Comparison of ENCODE assay signal across 19 cellular contexts in genomic region chr6:30272032-30272431, GRCh38. TPM values are rescaled to one million over a fixed set of nuclear protein-coding genes. Genes with fewer than 3 reads are reported as not detected.
DNase-seq lines count a peak whose midpoint lies in the region; ATAC-seq and TF ChIP-seq lines count a peak whose summit lies in the region.
"Had no signal": no experiment of that assay in that cellular context is flagged by ENCODE, and none has a peak within 500 bp of the region (broad histone marks: within the 10 kb centered on the region; RNA-seq: fewer than 3 reads in every experiment).

No MANE protein-coding gene starts in this region.

- no peak overlapping the region for H3K4me3 Mint-ChIP-seq in immature natural killer cell
- H3K4me3 Mint-ChIP-seq: GM23338 had no signal

- no peak overlapping the region for H3K4me3 ChIP-seq in HCT116 (replicated peaks in 1 of 2; ENCODE audit: low read depth in 1 of 2, low read length in 2 of 2)
- H3K4me3 ChIP-seq in gastroesophageal sphincter = no peak overlapping the region
- H3K4me3 ChIP-seq: GM23338, PC-9 had no signal

- TF ChIP-seq EP300 in gastroesophageal sphincter (IDR thresholded peaks at IDR 0.05) = no peak

- peaks cover 10 to 30% (median 15%) of the 10 kb centered on the region in 6 donors for H3K9me3 Mint-ChIP-seq in immature natural killer cell

- H3K27me3 ChIP-seq in HCT116 (ENCODE audit: insufficient read depth, low read length) (no peaks in the 10 kb centered on the region), gastroesophageal sphincter (no peaks in the 10 kb centered on the region)
- H3K27me3 ChIP-seq: BE2C had no signal

- POLR2A ChIA-PET in HCT116 (lab: Charles Lee) = no interaction called here

- intact Hi-C loops in HCT116 (cut with micrococcal nuclease) (no loop called here), Right ventricle myocardium superior (cut with DNase I) (no loop called here)

- H2AFZ ChIP-seq in HCT116 (ENCODE audit: low read depth, low read length, poor library complexity, severe bottlenecking) = no peak overlapping the region
- H2AFZ ChIP-seq: GM23338, PC-9 had no signal

- DNase-seq in NCI-H82 (lab: John Stamatoyannopoulos, UW) (peak; percentile 7), NCI-H82 treated with DMSO at 0.1 percent for 48 hours (lab: John Stamatoyannopoulos, UW; ENCODE audit: unreplicated experiment) (no peak), HCT116 (ENCODE audit: low read depth, low spot score) (no peak), RPMI7951 (ENCODE audit: low read depth) (peak; percentile 16), immature natural killer cell (no peak), Right ventricle myocardium superior (no peak)
- DNase-seq in stimulated activated CD4-positive, alpha-beta T cell treated with anti-CD3 and anti-CD28 coated beads, Interleukin-2, amount 100 ng/mL, for 48 hours = no peak
- DNase-seq: BE2C, KBM-7, NCI-H1105, NCI-H146, NCI-H2029, NCI-H2227 treated with DMSO at 0.1 percent for 48 hours, NCI-H510A, PC-9, T-helper 1 cell had no signal

- peaks cover 4 to 6% (median 5%) of the 10 kb centered on the region in 3 donors for H3K27me3 Mint-ChIP-seq in immature natural killer cell (ENCODE audit: low read depth in 3 of 3)

- H3K9me3 ChIP-seq in HCT116 (ENCODE audit: control insufficient read depth in 1 of 2, insufficient read depth in 1 of 2, low read depth in 1 of 2, low read length in 2 of 2) = no peaks in the 10 kb centered on the region
- no peaks in the 10 kb centered on the region for H3K9me3 ChIP-seq in gastroesophageal sphincter
- H3K9me3 ChIP-seq: BE2C had no signal

- no peaks in the 10 kb centered on the region for H3K79me2 ChIP-seq in HCT116 (ENCODE audit: insufficient read depth, low read length)

- H3K36me3 ChIP-seq in HCT116 (ENCODE audit: control insufficient read depth in 1 of 2, insufficient read depth in 2 of 2, low read length in 2 of 2) (no peaks in the 10 kb centered on the region), gastroesophageal sphincter (no peaks in the 10 kb centered on the region)
- H3K36me3 ChIP-seq: BE2C had no signal

- no peak overlapping the region for H3K9ac ChIP-seq in HCT116 (ENCODE audit: low read length)

- H3K4me2 ChIP-seq in HCT116 (ENCODE audit: low read length) = no peak overlapping the region
- H3K4me2 ChIP-seq: GM23338, PC-9 had no signal

- TF ChIP-seq POLR2A in HCT116 (IDR thresholded peaks at IDR 0.05; ENCODE audit: borderline replicate concordance, extremely low read depth, insufficient read depth, insufficient read length) = no peak
- no peak for TF ChIP-seq POLR2A in gastroesophageal sphincter (IDR thresholded peaks at IDR 0.05)

- 0 out of 2 replicates have a peak, but pooled peaks have one; percentile 42 for ATAC-seq in HCT116
- ATAC-seq in gastroesophageal sphincter = peak; percentile 53
- ATAC-seq in Right ventricle myocardium superior (ENCODE audit: poor library complexity) = no peak
- ATAC-seq: GM23338 had no signal

- CTCF ChIA-PET in HCT116 (lab: Charles Lee) = no interaction called here

- no peaks in the 10 kb centered on the region for H3K9me2 ChIP-seq in HCT116 (ENCODE audit: insufficient read depth)

- no TSS peak for BruUV-seq in HCT116 (replicated peaks; lab: Mats Ljungman, UMichigan)

- H3K4me1 Mint-ChIP-seq in immature natural killer cell = no peaks in the 10 kb centered on the region
- H3K4me1 Mint-ChIP-seq: GM23338 had no signal

- no peaks in the 10 kb centered on the region; the same call in 1 of the 2 replicates for H4K20me1 ChIP-seq in HCT116 (ENCODE audit: insufficient read depth)

- H3K4me1 ChIP-seq in HCT116 (ENCODE audit: control insufficient read depth in 1 of 2, insufficient read depth in 2 of 2, low read length in 2 of 2) (no peaks in the 10 kb centered on the region), gastroesophageal sphincter (peaks cover 0 to 22% (median 0%) of the 10 kb centered on the region in 3 donors)
- H3K4me1 ChIP-seq: BE2C had no signal

- no peak for TF ChIP-seq CTCF in HCT116 (IDR thresholded peaks at IDR 0.05 in 2 of 3, conservative IDR thresholded peaks at IDR 0.05 in 1 of 3; ENCODE audit: borderline replicate concordance in 1 of 3, insufficient read depth in 1 of 3, low read depth in 2 of 3, low read length in 2 of 3)
- no peak for TF ChIP-seq CTCF in gastroesophageal sphincter (IDR thresholded peaks at IDR 0.05)

- peaks cover 0 to 3% (median 0%) of the 10 kb centered on the region in 3 donors for H3K36me3 Mint-ChIP-seq in immature natural killer cell

- H3K27ac Mint-ChIP-seq in immature natural killer cell = no peak overlapping the region
- H3K27ac Mint-ChIP-seq: GM23338 had no signal

- H3K27ac ChIP-seq in HCT116 (ENCODE audit: low read depth, low read length) (no peak overlapping the region), gastroesophageal sphincter (peak overlapping the region in 1 of 4 donors; percentile 2)
- H3K27ac ChIP-seq: PC-9, RWPE1 had no signal

- RAD21 ChIA-PET in HCT116 (lab: Charles Lee; ENCODE audit: low non-redundant PET in 1 of 2, low total read pairs in 2 of 2, uncharacterized antibody in 2 of 2, unreplicated experiment in 2 of 2) = no interaction called here

- TF ChIP-seq RAD21 in HCT116 (IDR thresholded peaks at IDR 0.05; ENCODE audit: low read depth) = no peak

TF ChIP-seq in HCT116, 20 proteins besides CTCF, POLR2A, EP300 and RAD21:
- no peak for TF ChIP-seq ZFX (IDR thresholded peaks at IDR 0.05)
- TF ChIP-seq SRF (IDR thresholded peaks at IDR 0.05; ENCODE audit: low read depth) = peak; percentile 90

RNA-seq across cellular contexts. Expression of gene TRIM39, which starts 54.7 kb away (rescaled TPM):
- total RNA-seq in HCT116 (2021; ENCODE audit: unreplicated experiment) (11.2 TPM), gastroesophageal sphincter (10 to 100 TPM; 18.4 to 24.1 (median 22.6) TPM), Right ventricle myocardium superior (6.2 TPM)
- 7.0 and 7.6 TPM in 2 replicates for polyA plus RNA-seq in HCT116 (2012)
- 6.7 and 9.4 TPM in 2 replicates for total RNA-seq in RPMI7951 (2014; rRNA removed; shearing (Covaris generic))
- polyA plus RNA-seq in immature natural killer cell = 10 to 100 TPM in 2 of 3 donors, 1 to 10 TPM in 1; 3.3 to 16.1 (median 10.6) TPM

RNA-seq across cellular contexts. Expression of gene TRIM26, which starts 58.8 kb away (rescaled TPM):
- total RNA-seq in HCT116 (2021; ENCODE audit: unreplicated experiment) = 32.2 TPM
- polyA plus RNA-seq in HCT116 (2012) = 26.2 and 27.9 TPM in 2 replicates
- 32.3 and 36.4 TPM in 2 replicates for total RNA-seq in RPMI7951 (2014; rRNA removed; shearing (Covaris generic))
- total RNA-seq in gastroesophageal sphincter = 10 to 100 TPM; 38.1 to 57.8 (median 45.8) TPM
- polyA plus RNA-seq in immature natural killer cell = 10 to 100 TPM; 11.6 to 65.0 (median 22.7) TPM
- total RNA-seq in Right ventricle myocardium superior = 17.8 TPM

Comparison
In these comparisons a context has a peak if more than half of its experiments do, and no peak if none do; other contexts are left out.
1. DNase-seq: peak in NCI-H82 (single experiment) and RPMI7951 (single experiment); none in NCI-H82 treated with DMSO at 0.1 percent for 48 hours (single experiment), HCT116 (single experiment), immature natural killer cell (0 of 3), stimulated activated CD4-positive, alpha-beta T cell treated with anti-CD3 and anti-CD28 coated beads, Interleukin-2, amount 100 ng/mL, for 48 hours (0 of 2) and Right ventricle myocardium superior (single experiment).